Comparison of ENCODE assay signal across 9 cellular contexts in genomic region chr12:122099280-122099749, GRCh38. TPM values are rescaled to one million over a fixed set of nuclear protein-coding genes. Genes with fewer than 3 reads are reported as not detected.
DNase-seq lines count a peak whose midpoint lies in the region; ATAC-seq and TF ChIP-seq lines count a peak whose summit lies in the region.
"Had no signal": no experiment of that assay in that cellular context is flagged by ENCODE, and none has a peak within 500 bp of the region (broad histone marks: within the 10 kb centered on the region; RNA-seq: fewer than 3 reads in every experiment).

No MANE protein-coding gene starts in this region.

- H3K36me3 Mint-ChIP-seq in CD8-positive, alpha-beta T cell, result no peaks in the 10 kb centered on the region
- peaks cover 4% of the 10 kb centered on the region for H3K36me3 Mint-ChIP-seq in endodermal cell (ENCODE audit: low read depth)

- H3K27me3 Mint-ChIP-seq in CD8-positive, alpha-beta T cell (ENCODE audit: low read depth), result no peaks in the 10 kb centered on the region
- no peaks in the 10 kb centered on the region for H3K27me3 Mint-ChIP-seq in endodermal cell (ENCODE audit: insufficient read depth)

- DNase-seq in CD8-positive, alpha-beta T cell, result no peak
- DNase-seq in NCI-H146 treated with DMSO at 0.1 percent for 48 hours (lab: John Stamatoyannopoulos, UW; ENCODE audit: unreplicated experiment) (peak; percentile 84), endodermal cell (peak; percentile 45), NCI-H2171 (lab: John Stamatoyannopoulos, UW) (no peak), H7 (no peak), LoVo (ENCODE audit: low spot score) (no peak)
- DNase-seq: effector CD8-positive, alpha-beta T cell had no signal

- POLR2A ChIA-PET in CD8-positive, alpha-beta T cell (lab: Charles Lee), result interaction anchor here (5.4 kb wide), 2 partner anchors 12 to 18 kb away, joined by 34 to 63 read pairs; no protein-coding TSS in a partner anchor

- H3K4me3 ChIP-seq in CD8-positive, alpha-beta T cell (ENCODE audit: low read depth, low read length), result no peak overlapping the region
- no peak overlapping the region for H3K4me3 ChIP-seq in endodermal cell (ENCODE audit: low read length)
- H3K4me3 ChIP-seq in rectal smooth muscle tissue (ENCODE audit: low read length), result no peak overlapping the region
- no peak overlapping the region for H3K4me3 ChIP-seq in H7 (ENCODE audit: insufficient read depth, low read depth, low read length)

- H3K9me3 Mint-ChIP-seq in CD8-positive, alpha-beta T cell, result no peaks in the 10 kb centered on the region
- H3K9me3 Mint-ChIP-seq in endodermal cell, result peaks cover 6% of the 10 kb centered on the region

- H3K4me3 Mint-ChIP-seq in CD8-positive, alpha-beta T cell, result peak overlapping the region; percentile 74
- H3K4me3 Mint-ChIP-seq in endodermal cell, result no peak overlapping the region

- peak overlapping the region; percentile 11 for H3K27ac ChIP-seq in CD8-positive, alpha-beta T cell (ENCODE audit: low read depth, low read length)
- H3K27ac ChIP-seq in endodermal cell (ENCODE audit: low read depth, low read length) (no peak overlapping the region), rectal smooth muscle tissue (ENCODE audit: low read depth, low read length) (peak overlapping the region; percentile 82)

- intact Hi-C loops in CD8-positive, alpha-beta T cell (cut with DNase I, micrococcal nuclease), result loop anchor here in 1 of 2 experiments (1.0 kb wide), 1 partner anchor 8 kb away; no protein-coding TSS in a partner anchor

- peak; percentile 29 for ATAC-seq in CD8-positive, alpha-beta T cell
- ATAC-seq in GM21619 (IDR thresholded peaks at IDR 0.05; ENCODE audit: unreplicated experiment), result no peak

- peaks cover 72% of the 10 kb centered on the region for H3K4me1 Mint-ChIP-seq in CD8-positive, alpha-beta T cell (ENCODE audit: low read depth)
- peaks cover 40% of the 10 kb centered on the region for H3K4me1 Mint-ChIP-seq in endodermal cell

- H3K9ac ChIP-seq in endodermal cell (ENCODE audit: extremely low read depth, low read length, poor library complexity, severe bottlenecking), result no peak overlapping the region
- no peak overlapping the region for H3K9ac ChIP-seq in rectal smooth muscle tissue (ENCODE audit: low read length)

- no peaks in the 10 kb centered on the region for H3K27me3 ChIP-seq in CD8-positive, alpha-beta T cell (ENCODE audit: insufficient read depth, low read length)
- H3K27me3 ChIP-seq in endodermal cell (ENCODE audit: control insufficient read depth, insufficient read depth, low read length, poor library complexity, severe bottlenecking), result no peaks in the 10 kb centered on the region
- no peaks in the 10 kb centered on the region for H3K27me3 ChIP-seq in rectal smooth muscle tissue (ENCODE audit: control insufficient read depth, insufficient read depth, low read length)
- H3K27me3 ChIP-seq in H7 (ENCODE audit: control insufficient read depth, insufficient read depth, low read length), result no peaks in the 10 kb centered on the region

- H3K9me3 ChIP-seq in CD8-positive, alpha-beta T cell (ENCODE audit: low read length), result no peaks in the 10 kb centered on the region
- peaks cover 7% of the 10 kb centered on the region for H3K9me3 ChIP-seq in endodermal cell (ENCODE audit: control insufficient read depth, low read length)

- peak overlapping the region; percentile 93 for H3K27ac Mint-ChIP-seq in CD8-positive, alpha-beta T cell
- H3K27ac Mint-ChIP-seq in endodermal cell, result peak overlapping the region; percentile 96

- 88 to 91% methylated on average over 5 to 6 of the region's 6 CpGs for WGBS in endodermal cell (ENCODE audit: insufficient coverage in 1 of 2, insufficient read length in 1 of 2), 2 experiments

- no peaks in the 10 kb centered on the region for H3K36me3 ChIP-seq in CD8-positive, alpha-beta T cell (ENCODE audit: insufficient read depth, low read length)
- H3K36me3 ChIP-seq in endodermal cell (ENCODE audit: control insufficient read depth, insufficient read depth, low read length), result no peaks in the 10 kb centered on the region
- H3K36me3 ChIP-seq in rectal smooth muscle tissue (ENCODE audit: control insufficient read depth, insufficient read depth, low read length), result peaks cover 2% of the 10 kb centered on the region
- no peaks in the 10 kb centered on the region; the same call in 1 of the 2 replicates for H3K36me3 ChIP-seq in H7 (replicated peaks; ENCODE audit: control insufficient read depth, insufficient read depth, low read length)

- CTCF ChIA-PET in CD8-positive, alpha-beta T cell (lab: Charles Lee), result interaction anchor here (1.4 to 6.4 kb wide), 4 partner anchors 10 to 45 kb away, joined by 4 to 50 read pairs (median 10); no protein-coding TSS in a partner anchor

- H3K4me1 ChIP-seq in CD8-positive, alpha-beta T cell (ENCODE audit: insufficient read depth, low read length), result peaks cover 82% of the 10 kb centered on the region
- peaks cover 18% of the 10 kb centered on the region for H3K4me1 ChIP-seq in endodermal cell (ENCODE audit: control insufficient read depth, insufficient read depth, low read length)
- peaks cover 53% of the 10 kb centered on the region for H3K4me1 ChIP-seq in rectal smooth muscle tissue (ENCODE audit: control insufficient read depth, insufficient read depth, low read length)

- TF ChIP-seq CTCF in CD8-positive, alpha-beta T cell (IDR thresholded peaks at IDR 0.05), result no peak
- TF ChIP-seq CTCF in endodermal cell (conservative IDR thresholded peaks at IDR 0.05), result no peak

RNA-seq across cellular contexts. Expression of gene MLXIP, which starts 20.8 kb away (rescaled TPM):
- 100 to 1,000 TPM; 117 to 132 TPM for total RNA-seq in CD8-positive, alpha-beta T cell
- 10 to 100 TPM; 27.4 to 32.2 TPM for total RNA-seq in endodermal cell
- 21.0 TPM for polyA plus RNA-seq in endodermal cell (2013, experiment 1 of 2)
- polyA plus RNA-seq in endodermal cell (2013, experiment 2 of 2), result 18.5 TPM
- total RNA-seq in H7 (2014; rRNA removed; shearing (Covaris generic)), result 29.7 and 49.8 TPM in 2 replicates

Comparison
In these comparisons a context has a peak if more than half of its experiments do, and no peak if none do; other contexts are left out.
1. DNase-seq: peak in NCI-H146 treated with DMSO at 0.1 percent for 48 hours (single experiment) and endodermal cell (single experiment); none in CD8-positive, alpha-beta T cell (0 of 7), NCI-H2171 (single experiment), H7 (single experiment) and LoVo (single experiment).